In the genomic region with DNA sequence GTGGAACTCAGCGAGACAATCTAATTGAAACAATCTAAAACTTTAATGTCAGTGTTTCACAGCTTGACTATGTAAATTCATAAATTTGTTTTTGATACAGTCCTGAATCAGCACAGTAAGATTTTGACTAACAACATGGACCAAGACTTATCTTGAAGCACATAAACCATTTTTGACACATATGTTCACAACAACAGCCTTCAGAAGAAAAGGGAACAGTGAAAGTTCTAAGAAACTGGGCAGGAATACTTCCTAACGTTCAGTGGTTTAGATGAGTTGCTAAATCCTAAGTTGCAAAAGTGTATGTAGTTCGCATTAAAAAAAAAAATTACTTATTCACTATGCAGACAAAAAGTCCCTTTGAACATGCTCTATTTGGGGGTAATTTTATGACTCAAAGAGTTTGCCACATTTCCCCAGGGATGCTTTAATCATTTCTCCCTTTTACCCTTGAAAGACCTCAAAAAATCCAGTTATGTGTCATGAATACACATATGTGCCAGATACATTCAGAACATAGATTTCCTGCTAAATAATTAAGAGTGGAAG, we compare ENCODE assay signal across 11 cellular contexts.
DNase-seq lines count a peak whose midpoint lies in the region; ATAC-seq and TF ChIP-seq lines count a peak whose summit lies in the region.
"Had no signal": no experiment of that assay in that cellular context is flagged by ENCODE, and none has a peak within 500 bp of the region (broad histone marks: within the 10 kb centered on the region; RNA-seq: fewer than 3 reads in every experiment).

No MANE protein-coding gene starts in this region.

- H3K4me3 ChIP-seq in hepatocyte, result no peak overlapping the region
- H3K4me3 ChIP-seq: pancreas had no signal

- no peaks in the 10 kb centered on the region for H3K27me3 ChIP-seq in hepatocyte
- H3K27me3 ChIP-seq: pancreas had no signal

- no peaks in the 10 kb centered on the region for H3K9me3 ChIP-seq in hepatocyte (ENCODE audit: low read depth)
- H3K9me3 ChIP-seq: pancreas had no signal

- peak overlapping the region; percentile 89 for H3K27ac Mint-ChIP-seq in activated CD8-positive, alpha-beta T cell treated with anti-CD3 and anti-CD28 coated beads for 36 hours

- H3K4me1 Mint-ChIP-seq in activated CD8-positive, alpha-beta T cell treated with anti-CD3 and anti-CD28 coated beads for 36 hours (ENCODE audit: low read depth), result peaks cover 77% of the 10 kb centered on the region

- POLR2A ChIA-PET in activated CD8-positive, alpha-beta T cell treated with anti-CD3 and anti-CD28 coated beads for 36 hours (lab: Charles Lee), result interaction anchor here (0.6 to 6.3 kb wide), 14 partner anchors 15 to 89 kb away, joined by 3 to 107 read pairs (median 5); no protein-coding TSS in a partner anchor

- TF ChIP-seq CTCF in activated CD8-positive, alpha-beta T cell treated with anti-CD3 and anti-CD28 coated beads for 36 hours (IDR thresholded peaks at IDR 0.05), result no peak
- no peak for TF ChIP-seq CTCF in hepatocyte (IDR thresholded peaks at IDR 0.05; ENCODE audit: poor library complexity)

- no peak for DNase-seq in activated CD8-positive, alpha-beta T cell treated with anti-CD3 and anti-CD28 coated beads for 36 hours
- no peak for DNase-seq in iPS-NIHi11 (ENCODE audit: low spot score)
- DNase-seq in stimulated activated CD4-positive, alpha-beta T cell treated with anti-CD3 and anti-CD28 coated beads, Interleukin-1b, Interleukin-23, amount 100 ng/mL, for 48 hours, result no peak
- no peak for DNase-seq in hepatocyte (ENCODE audit: low spot score)
- DNase-seq: glutamatergic neuron, pancreas had no signal

- H3K27ac ChIP-seq in hepatocyte, result no peak overlapping the region
- H3K27ac ChIP-seq: pancreas had no signal

- H3K4me1 ChIP-seq in hepatocyte (ENCODE audit: insufficient read depth), result no peaks in the 10 kb centered on the region
- H3K4me1 ChIP-seq: pancreas had no signal

- H3K79me2 ChIP-seq in hepatocyte, result no peaks in the 10 kb centered on the region

- no peaks in the 10 kb centered on the region for H4K20me1 ChIP-seq in hepatocyte (ENCODE audit: insufficient read depth, poor library complexity, severe bottlenecking)

- intact Hi-C loops in activated CD8-positive, alpha-beta T cell treated with anti-CD3 and anti-CD28 coated beads for 36 hours (cut with micrococcal nuclease), result loop anchor here (1.0 to 2.0 kb wide), 3 partner anchors 15 to 74 kb away; no protein-coding TSS in a partner anchor

- CTCF ChIA-PET in activated CD8-positive, alpha-beta T cell treated with anti-CD3 and anti-CD28 coated beads for 36 hours (lab: Charles Lee), result interaction anchor here (1.0 to 1.4 kb wide), 3 partner anchors 13 to 65 kb away, joined by 3 to 4 read pairs (median 3); no protein-coding TSS in a partner anchor

- H3K27me3 Mint-ChIP-seq in activated CD8-positive, alpha-beta T cell treated with anti-CD3 and anti-CD28 coated beads for 36 hours, result no peaks in the 10 kb centered on the region

- peaks cover 69% of the 10 kb centered on the region for H3K36me3 Mint-ChIP-seq in activated CD8-positive, alpha-beta T cell treated with anti-CD3 and anti-CD28 coated beads for 36 hours (ENCODE audit: low read depth)

- peaks cover 23% of the 10 kb centered on the region for H3K9me3 Mint-ChIP-seq in activated CD8-positive, alpha-beta T cell treated with anti-CD3 and anti-CD28 coated beads for 36 hours

- no peak overlapping the region for H3K4me2 ChIP-seq in hepatocyte

- no peaks in the 10 kb centered on the region for H3K9me2 ChIP-seq in hepatocyte (replicated peaks; ENCODE audit: insufficient read depth)

- 89% methylated on average over 3 of the region's 3 CpGs for WGBS in hepatocyte (ENCODE audit: low lambda C conversion rate, missing lambda C conversion rate)

- H2AFZ ChIP-seq in hepatocyte, result no peak overlapping the region

- peak overlapping the region; percentile 54 for H3K4me3 Mint-ChIP-seq in activated CD8-positive, alpha-beta T cell treated with anti-CD3 and anti-CD28 coated beads for 36 hours

- ATAC-seq in GM18499 (IDR thresholded peaks at IDR 0.05; ENCODE audit: insufficient read depth, unreplicated experiment) (peak; percentile 63), GM21367 (IDR thresholded peaks at IDR 0.05; ENCODE audit: unreplicated experiment) (peak; percentile 50), HG03175 (IDR thresholded peaks at IDR 0.05; ENCODE audit: unreplicated experiment) (peak; percentile 75), HG03025 (IDR thresholded peaks at IDR 0.05; ENCODE audit: low FRiP score, unreplicated experiment) (no peak)
- peak; percentile 75 for ATAC-seq in activated CD8-positive, alpha-beta T cell treated with anti-CD3 and anti-CD28 coated beads for 36 hours
- ATAC-seq: pancreas, SK-N-SH treated with all-trans-retinoic acid at 6 μM for 48 hours had no signal

- H3K36me3 ChIP-seq in hepatocyte (replicated peaks; ENCODE audit: insufficient read depth, low read depth), result no peaks in the 10 kb centered on the region
- H3K36me3 ChIP-seq: pancreas had no signal
